Comparison of ENCODE assay signal across 18 cellular contexts in the genomic region with DNA sequence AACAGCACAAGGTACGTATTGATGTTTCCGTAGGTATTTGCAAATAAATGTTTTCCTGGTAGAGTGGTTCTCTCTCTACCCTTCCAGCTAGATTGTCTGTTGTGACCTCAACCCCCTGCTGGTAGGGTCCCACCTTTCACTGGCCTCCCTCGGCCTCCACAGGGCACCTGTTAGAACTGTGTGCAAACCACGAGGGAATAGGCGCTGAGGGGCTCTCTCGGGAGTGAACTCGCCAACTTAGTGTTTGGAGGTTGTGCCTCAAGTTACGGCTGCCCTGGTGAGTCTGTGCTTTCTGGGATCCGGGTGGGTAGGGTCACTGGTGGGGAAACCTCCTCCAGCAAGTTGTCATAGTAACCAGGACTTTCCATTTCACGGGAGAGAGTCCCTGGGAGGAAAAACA.
DNase-seq lines count a peak whose midpoint lies in the region; TF ChIP-seq lines count a peak whose summit lies in the region.
"Had no signal": no experiment of that assay in that cellular context is flagged by ENCODE, and none has a peak within 500 bp of the region (broad histone marks: within the 10 kb centered on the region; RNA-seq: fewer than 3 reads in every experiment).

No MANE protein-coding gene starts in this region.

- H3K27ac ChIP-seq in cingulate gyrus (ENCODE audit: low read depth, low read length), result peak overlapping the region; percentile 41
- H3K27ac ChIP-seq: A549 had no signal

- no peak for DNase-seq in T-helper 1 cell
- peak; percentile 28 for DNase-seq in COLO668 (lab: John Stamatoyannopoulos, UW; ENCODE audit: unreplicated experiment)
- no peak for DNase-seq in progenitor cell of endocrine pancreas (ENCODE audit: low spot score, unreplicated experiment)
- no peak for DNase-seq in activated CD4-positive, CD25-positive, alpha-beta regulatory T cell treated with anti-CD3 and anti-CD28 coated beads, Interleukin-2, amount 50 U/mL, for 72 hours
- DNase-seq in nucleus accumbens (lab: John Stamatoyannopoulos, UW), result no peak
- no peak for DNase-seq in DMS79 (lab: John Stamatoyannopoulos, UW)
- DNase-seq: CD8-positive, alpha-beta T cell; HFFc6; KBM-7; NCI-H1417 treated with DMSO at 0.1 percent for 48 hours; NCI-H2029; NCI-H510A treated with DMSO at 0.1 percent for 48 hours; NCI-H82; OCI-M1; SHP77 treated with DMSO at 0.1 percent for 48 hours had no signal

- H3K4me1 Mint-ChIP-seq in T-helper 1 cell treated with Interleukin-12 subunit alpha and Interleukin-12 subunit beta and Interleukin-4 antibody, amounts not matched to agents 30 μg/mL and 1 μg/mL, for 36 hours (ENCODE audit: low read depth), result peaks cover 57% of the 10 kb centered on the region
- H3K4me1 Mint-ChIP-seq in progenitor cell of endocrine pancreas (ENCODE audit: low read depth), result peaks cover 7% of the 10 kb centered on the region

- peak overlapping the region; percentile 75 for H3K27ac Mint-ChIP-seq in T-helper 1 cell treated with Interleukin-12 subunit alpha and Interleukin-12 subunit beta and Interleukin-4 antibody, amounts not matched to agents 30 μg/mL and 1 μg/mL, for 36 hours
- H3K27ac Mint-ChIP-seq in progenitor cell of endocrine pancreas, result no peak overlapping the region
- H3K27ac Mint-ChIP-seq: CD8-positive, alpha-beta T cell; HFFc6 had no signal

- TF ChIP-seq CTCF in progenitor cell of endocrine pancreas (IDR thresholded peaks at IDR 0.05; ENCODE audit: unreplicated experiment), result peak; percentile 20

- H3K9me3 Mint-ChIP-seq in T-helper 1 cell treated with Interleukin-12 subunit alpha and Interleukin-12 subunit beta and Interleukin-4 antibody, amounts not matched to agents 30 μg/mL and 1 μg/mL, for 36 hours, result no peaks in the 10 kb centered on the region
- H3K9me3 Mint-ChIP-seq in progenitor cell of endocrine pancreas (ENCODE audit: low read depth), result no peaks in the 10 kb centered on the region
- H3K9me3 Mint-ChIP-seq: CD8-positive, alpha-beta T cell; HFFc6 had no signal

- H3K4me3 Mint-ChIP-seq in T-helper 1 cell treated with Interleukin-12 subunit alpha and Interleukin-12 subunit beta and Interleukin-4 antibody, amounts not matched to agents 30 μg/mL and 1 μg/mL, for 36 hours, result no peak overlapping the region
- H3K4me3 Mint-ChIP-seq in progenitor cell of endocrine pancreas (ENCODE audit: low read depth), result no peak overlapping the region
- H3K4me3 Mint-ChIP-seq: CD8-positive, alpha-beta T cell; HFFc6 had no signal

- no peaks in the 10 kb centered on the region for H3K27me3 Mint-ChIP-seq in T-helper 1 cell treated with Interleukin-12 subunit alpha and Interleukin-12 subunit beta and Interleukin-4 antibody, amounts not matched to agents 30 μg/mL and 1 μg/mL, for 36 hours (ENCODE audit: low read depth)
- H3K27me3 Mint-ChIP-seq in progenitor cell of endocrine pancreas, result no peaks in the 10 kb centered on the region

- H3K36me3 Mint-ChIP-seq in T-helper 1 cell treated with Interleukin-12 subunit alpha and Interleukin-12 subunit beta and Interleukin-4 antibody, amounts not matched to agents 30 μg/mL and 1 μg/mL, for 36 hours (ENCODE audit: low read depth), result peaks cover 11% of the 10 kb centered on the region
- H3K36me3 Mint-ChIP-seq in progenitor cell of endocrine pancreas (ENCODE audit: insufficient read depth), result no peaks in the 10 kb centered on the region
- H3K36me3 Mint-ChIP-seq: CD8-positive, alpha-beta T cell had no signal
